ENCODE assay signal across 17 cellular contexts in genomic region chr3:43870844-43871626, GRCh38.
A peak's percentile ranks its signal among the peaks of the same experiment; 100 is the strongest.
DNase-seq lines count a peak whose midpoint lies in the region; TF ChIP-seq lines count a peak whose summit lies in the region.
"Had no signal": no experiment of that assay in that cellular context is flagged by ENCODE, and none has a peak within 500 bp of the region (broad histone marks: within the 10 kb centered on the region; RNA-seq: fewer than 3 reads in every experiment).

No MANE protein-coding gene starts in this region.

- 0 out of 4 replicates have a peak overlapping the region, but pooled peaks of 1 of the 2 experiments have one; percentile 28 for H3K4me3 ChIP-seq in SK-N-SH (ENCODE audit: low read depth in 2 of 2, low read length in 1 of 2)
- H3K4me3 ChIP-seq in epithelial cell of esophagus (ENCODE audit: low read length): no peak overlapping the region
- H3K4me3 ChIP-seq: K562, mucosa of descending colon had no signal

- H3K27ac Mint-ChIP-seq in osteocyte (ENCODE audit: unreplicated experiment): peak overlapping the region; percentile 93

- peak overlapping the region; percentile 93 to 99 for H3K27ac ChIP-seq in SK-N-SH (ENCODE audit: low read depth in 2 of 2, low read length in 1 of 2)
- H3K27ac ChIP-seq: HL-60, neutrophil had no signal

- no peaks in the 10 kb centered on the region for H3K9me3 Mint-ChIP-seq in osteocyte (ENCODE audit: unreplicated experiment)

- no peak overlapping the region for H2AFZ ChIP-seq in SK-N-SH (ENCODE audit: low read depth)

- peaks cover 82% of the 10 kb centered on the region for H3K4me1 Mint-ChIP-seq in osteocyte (ENCODE audit: unreplicated experiment)

- no peaks in the 10 kb centered on the region for H3K27me3 ChIP-seq in SK-N-SH (ENCODE audit: insufficient read depth)

- DNase-seq in ELR (ENCODE audit: low read depth): peak; percentile 46
- no peak for DNase-seq in SK-N-SH
- peak; percentile 67 for DNase-seq in epithelial cell of esophagus (ENCODE audit: low read depth)
- DNase-seq in osteocyte (ENCODE audit: extremely low spot score, unreplicated experiment): peak; percentile 66
- DNase-seq in SW480 (ENCODE audit: low spot score): no peak
- no peak for DNase-seq in NCI-H526 treated with DMSO at 0.1 percent for 48 hours (lab: John Stamatoyannopoulos, UW)
- DNase-seq in NCI-H345 (lab: John Stamatoyannopoulos, UW): no peak
- no peak for DNase-seq in SKM-1 treated with dmso at 0.1 percent for 144 hours (lab: John Stamatoyannopoulos, UW; ENCODE audit: unreplicated experiment)
- DNase-seq: activated CD4-positive, alpha-beta T cell treated with anti-CD3 and anti-CD28 coated beads, Interleukin-2, amount 50 U/mL, for 4 hours; activated naive CD4-positive, alpha-beta T cell; activated T-cell treated with anti-CD3 and anti-CD28 coated beads for 4 hours; left cardiac atrium; mucosa of descending colon; NCI-H748 treated with DMSO at 0.1 percent for 48 hours had no signal

- H3K9me3 ChIP-seq in SK-N-SH: no peaks in the 10 kb centered on the region
- H3K9me3 ChIP-seq: mucosa of descending colon, neutrophil had no signal

- peaks cover 39 to 59% of the 10 kb centered on the region in 2 experiments for H3K4me1 ChIP-seq in SK-N-SH (ENCODE audit: control insufficient read depth in 1 of 2, insufficient read depth in 2 of 2, low read depth in 1 of 2, low read length in 1 of 2)

- H3K9me2 ChIP-seq in SK-N-SH: no peaks in the 10 kb centered on the region

- peaks cover 3% of the 10 kb centered on the region; the same call in 1 of the 2 replicates for H3K79me2 ChIP-seq in SK-N-SH (ENCODE audit: insufficient read depth)

- no peaks in the 10 kb centered on the region for H3K27me3 Mint-ChIP-seq in osteocyte (ENCODE audit: unreplicated experiment)

- H3K4me3 Mint-ChIP-seq in osteocyte (ENCODE audit: unreplicated experiment): no peak overlapping the region

- POLR2A ChIA-PET in SK-N-SH (lab: Yijun Ruan, JAX): no interaction called here

- H3K36me3 ChIP-seq in SK-N-SH (replicated peaks in 1 of 2; ENCODE audit: control insufficient read depth in 1 of 2, insufficient read depth in 2 of 2, low read length in 1 of 2): no peaks in the 10 kb centered on the region
- H3K36me3 ChIP-seq: neutrophil had no signal

- 25% methylated on average over 2 of the region's 2 CpGs for WGBS in SK-N-SH (ENCODE audit: low lambda C conversion rate)

- peak overlapping the region; percentile 62 for H3K4me2 ChIP-seq in SK-N-SH

- TF ChIP-seq RAD21 in SK-N-SH (IDR thresholded peaks at IDR 0.05; ENCODE audit: low read length): no peak

- TF ChIP-seq CTCF in SK-N-SH (IDR thresholded peaks at IDR 0.05): no peak
- TF ChIP-seq CTCF in epithelial cell of esophagus (IDR thresholded peaks at IDR 0.05; ENCODE audit: insufficient read depth, low read depth, low read length, missing control alignments): no peak
- no peak for TF ChIP-seq CTCF in osteocyte (IDR thresholded peaks at IDR 0.05)

- peak overlapping the region; percentile 70 for H3K9ac ChIP-seq in SK-N-SH

- no peaks in the 10 kb centered on the region for H4K20me1 ChIP-seq in SK-N-SH (ENCODE audit: insufficient read depth)

- no peaks in the 10 kb centered on the region for H3K36me3 Mint-ChIP-seq in osteocyte (ENCODE audit: unreplicated experiment)

- H3F3A ChIP-seq in SK-N-SH (replicated peaks; ENCODE audit: insufficient read depth): peaks cover 52% of the 10 kb centered on the region

- CTCF ChIA-PET in SK-N-SH (lab: Yijun Ruan, JAX): interaction anchor here (1.1 to 2.3 kb wide), 3 partner anchors 12 to 102 kb away, joined by 3 to 8 read pairs (median 3); no protein-coding TSS in a partner anchor

- TF ChIP-seq EP300 in SK-N-SH (IDR thresholded peaks at IDR 0.05; ENCODE audit: borderline replicate concordance in 1 of 2, low read depth in 1 of 2, low read length in 1 of 2): no peak

TF ChIP-seq in SK-N-SH, 30 proteins besides CTCF, POLR2A, EP300 and RAD21:
- TF ChIP-seq POLR2AphosphoS5 (IDR thresholded peaks at IDR 0.05; ENCODE audit: low read depth, low read length) (no peak), PBX3 (IDR thresholded peaks at IDR 0.05) (0 out of 2 replicates have a peak, but pooled peaks have one; percentile 28), TCF12 (IDR thresholded peaks at IDR 0.05) (peak; percentile 40)

Comparison
In these comparisons a context has a peak if more than half of its experiments do, and no peak if none do; other contexts are left out.
1. DNase-seq: peak in ELR (single experiment), epithelial cell of esophagus (single experiment) and osteocyte (single experiment); none in SK-N-SH (single experiment), SW480 (single experiment), NCI-H526 treated with DMSO at 0.1 percent for 48 hours (single experiment), NCI-H345 (single experiment) and SKM-1 treated with dmso at 0.1 percent for 144 hours (single experiment).